In genomic region chr11:113314389-113315301, GRCh38 we compare ENCODE assay signal across 8 cellular contexts. TPM values are rescaled to one million over a fixed set of nuclear protein-coding genes. Genes with fewer than 3 reads are reported as not detected.
DNase-seq lines count a peak whose midpoint lies in the region; ATAC-seq and TF ChIP-seq lines count a peak whose summit lies in the region.

TSS of gene TTC12 (plus strand) at chr11:113314583. CDS start at chr11:113316258, 1,675 bp downstream.

- peaks cover 14% of the 10 kb centered on the region for H3K4me1 Mint-ChIP-seq in activated CD8-positive, alpha-beta T cell treated with anti-CD3 and anti-CD28 coated beads for 36 hours (ENCODE audit: low read depth)

- H3K27me3 Mint-ChIP-seq in activated CD8-positive, alpha-beta T cell treated with anti-CD3 and anti-CD28 coated beads for 36 hours, result no peaks in the 10 kb centered on the region

- CTCF ChIA-PET in activated CD8-positive, alpha-beta T cell treated with anti-CD3 and anti-CD28 coated beads for 36 hours (lab: Charles Lee), result interaction anchor here (1.4 to 2.2 kb wide), 3 partner anchors 8 to 25 kb away, joined by 3 to 9 read pairs (median 6); no protein-coding TSS in a partner anchor

- DNase-seq in ACHN (peak; percentile 85), NCI-H526 treated with DMSO at 0.1 percent for 48 hours (lab: John Stamatoyannopoulos, UW) (peak; percentile 93), ecto neural progenitor cell (ENCODE audit: low spot score) (peak; percentile 97), lung (ENCODE audit: low spot score) (peak; percentile 94)
- DNase-seq in activated CD8-positive, alpha-beta T cell treated with anti-CD3 and anti-CD28 coated beads for 36 hours, result peak; percentile 94
- DNase-seq in stimulated activated CD4-positive, alpha-beta T cell treated with anti-CD3 and anti-CD28 coated beads, TNF-alpha, amount 100 ng/mL, for 1 hour (ENCODE audit: low read depth in 3 of 3, low spot score in 1 of 3), result peak; percentile 82 to 94 (median 86)

- H3K36me3 Mint-ChIP-seq in activated CD8-positive, alpha-beta T cell treated with anti-CD3 and anti-CD28 coated beads for 36 hours (ENCODE audit: low read depth), result peaks cover 16% of the 10 kb centered on the region

- POLR2A ChIA-PET in activated CD8-positive, alpha-beta T cell treated with anti-CD3 and anti-CD28 coated beads for 36 hours (lab: Charles Lee), result interaction anchor here (0.6 to 0.7 kb wide), 2 partner anchors 483 to 528 kb away, joined by 3 read pairs; no protein-coding TSS in a partner anchor

- no peaks in the 10 kb centered on the region for H3K9me3 ChIP-seq in lung (ENCODE audit: control insufficient read depth in 2 of 2, insufficient read depth in 1 of 2, low read length in 1 of 2)

- H3K4me1 ChIP-seq in lung (ENCODE audit: control insufficient read depth in 2 of 2, insufficient read depth in 2 of 2, low read length in 2 of 2), result no peaks in the 10 kb centered on the region

- in situ Hi-C loops in ACHN (cut with HindIII; ENCODE audit: low pct_ligation_motif_present, low pct_unique_long_range_greater_than_20kb, low sequenced_read_pairs), result no loop called here

- peak; percentile 91 for ATAC-seq in GM18873 (IDR thresholded peaks at IDR 0.05; ENCODE audit: low FRiP score, unreplicated experiment)
- peak; percentile 99 for ATAC-seq in HG03139 (IDR thresholded peaks at IDR 0.05; ENCODE audit: unreplicated experiment)
- peak; percentile 100 for ATAC-seq in activated CD8-positive, alpha-beta T cell treated with anti-CD3 and anti-CD28 coated beads for 36 hours
- ATAC-seq in lung (ENCODE audit: insufficient read depth, low FRiP score), result peak; percentile 100

- no peak for TF ChIP-seq CTCF in activated CD8-positive, alpha-beta T cell treated with anti-CD3 and anti-CD28 coated beads for 36 hours (IDR thresholded peaks at IDR 0.05)
- TF ChIP-seq CTCF in lung (IDR thresholded peaks at IDR 0.05; ENCODE audit: control extremely low read depth, extremely low read depth), result no peak

- H3K9me3 Mint-ChIP-seq in activated CD8-positive, alpha-beta T cell treated with anti-CD3 and anti-CD28 coated beads for 36 hours, result no peaks in the 10 kb centered on the region

- intact Hi-C loops in activated CD8-positive, alpha-beta T cell treated with anti-CD3 and anti-CD28 coated beads for 36 hours (cut with micrococcal nuclease), result no loop called here

- WGBS in lung, 2 donors, result 9 to 10% methylated on average over 49 to 64 of the region's 64 CpGs

- H3K36me3 ChIP-seq in lung (ENCODE audit: control insufficient read depth in 2 of 2, insufficient read depth in 2 of 2, low read length in 2 of 2), result peaks cover 0 to 3% of the 10 kb centered on the region in 2 donors

- peak within 1 kb of the TSS; percentile 75 for H3K4me3 Mint-ChIP-seq in activated CD8-positive, alpha-beta T cell treated with anti-CD3 and anti-CD28 coated beads for 36 hours

- no peaks in the 10 kb centered on the region for H3K27me3 ChIP-seq in lung (ENCODE audit: control insufficient read depth, insufficient read depth)

- H3K27ac Mint-ChIP-seq in activated CD8-positive, alpha-beta T cell treated with anti-CD3 and anti-CD28 coated beads for 36 hours, result peak within 1 kb of the TSS; percentile 78

- H3K27ac ChIP-seq in lung (ENCODE audit: low read depth in 1 of 2, low read length in 1 of 2), result peak within 1 kb of the TSS; percentile 85 to 98

- peak within 1 kb of the TSS; percentile 86 for H3K4me3 ChIP-seq in lung

RNA-seq across cellular contexts. Expression of gene TTC12, which starts in this region (rescaled TPM):
- 1 to 10 TPM; 5.7 to 6.7 TPM for total RNA-seq in activated CD8-positive, alpha-beta T cell treated with anti-CD3 and anti-CD28 coated beads for 36 hours
- 10 to 100 TPM; 28.9 to 43.2 TPM for total RNA-seq in lung
- polyA plus RNA-seq in lung, result 1 to 10 TPM; 6.4 to 9.2 TPM

Comparison
In these comparisons a context has a peak if more than half of its experiments do, and no peak if none do; other contexts are left out.
1. Peak in every context shown above with its lines: DNase-seq, ATAC-seq, H3K4me3 ChIP-seq and H3K27ac ChIP-seq.